Comparison of ENCODE assay signal across 25 cellular contexts in the genomic region with DNA sequence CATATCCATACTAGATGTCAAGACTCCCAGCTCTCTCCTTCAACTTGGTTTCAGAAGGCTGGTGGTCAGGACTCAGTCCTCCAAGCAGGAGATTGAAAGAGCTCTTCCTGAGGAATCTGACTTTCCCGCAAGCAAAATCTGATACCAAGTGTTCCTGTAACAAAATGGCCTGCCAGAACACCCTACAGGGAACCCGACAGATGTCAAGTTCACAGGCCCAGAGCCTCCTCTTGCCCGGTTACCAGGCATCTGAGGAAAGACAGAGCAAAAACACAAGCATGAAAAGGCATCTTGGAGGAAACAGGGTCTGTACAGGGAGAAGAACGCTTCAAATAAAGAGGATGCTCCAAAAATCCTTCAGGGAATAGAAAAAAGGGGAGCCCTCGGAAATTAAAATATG. TPM values are rescaled to one million over a fixed set of nuclear protein-coding genes. Genes with fewer than 3 reads are reported as not detected.
"Had no signal": no experiment of that assay in that cellular context is flagged by ENCODE, and none has a peak within 500 bp of the region (broad histone marks: within the 10 kb centered on the region; RNA-seq: fewer than 3 reads in every experiment).

No MANE protein-coding gene starts in this region.

- H3K27ac ChIP-seq: SJSA1, SK-N-MC had no signal

- H3K4me3 ChIP-seq: SJSA1, SK-N-MC had no signal

- FAIRE-seq: RCC 7860 had no signal

- H3K9me3 ChIP-seq: SJSA1 had no signal

- DNase-seq: KBM-7, MV-4-11, NCI-H1048, NCI-H1105, NCI-H1417, NCI-H1436 treated with DMSO at 0.1 percent for 48 hours, NCI-H1694, NCI-H1930, NCI-H2081, NCI-H2107, NCI-H226, NCI-H446, NCI-H510A, NCI-H524 treated with DMSO at 0.1 percent for 48 hours, NCI-H69, NCI-H774, Right ventricle myocardium superior, RPMI8226, SIG-M5 had no signal

- H3K4me1 ChIP-seq: SJSA1 had no signal

- H3K27me3 ChIP-seq: SJSA1 had no signal

- H3K36me3 ChIP-seq: SJSA1 had no signal

RNA-seq across cellular contexts. Expression of gene KCNJ5, which starts 8.7 kb away (rescaled TPM):
- total RNA-seq: HT-29, MCF 10A, SJSA1 had no signal

RNA-seq across cellular contexts. Expression of gene KCNJ1, which starts 15.4 kb away (rescaled TPM):
- total RNA-seq: HT-29, LHCN-M2, MCF 10A, Right ventricle myocardium superior, SJSA1 had no signal
